ENCODE assay signal across 2 cellular contexts in the genomic region with DNA sequence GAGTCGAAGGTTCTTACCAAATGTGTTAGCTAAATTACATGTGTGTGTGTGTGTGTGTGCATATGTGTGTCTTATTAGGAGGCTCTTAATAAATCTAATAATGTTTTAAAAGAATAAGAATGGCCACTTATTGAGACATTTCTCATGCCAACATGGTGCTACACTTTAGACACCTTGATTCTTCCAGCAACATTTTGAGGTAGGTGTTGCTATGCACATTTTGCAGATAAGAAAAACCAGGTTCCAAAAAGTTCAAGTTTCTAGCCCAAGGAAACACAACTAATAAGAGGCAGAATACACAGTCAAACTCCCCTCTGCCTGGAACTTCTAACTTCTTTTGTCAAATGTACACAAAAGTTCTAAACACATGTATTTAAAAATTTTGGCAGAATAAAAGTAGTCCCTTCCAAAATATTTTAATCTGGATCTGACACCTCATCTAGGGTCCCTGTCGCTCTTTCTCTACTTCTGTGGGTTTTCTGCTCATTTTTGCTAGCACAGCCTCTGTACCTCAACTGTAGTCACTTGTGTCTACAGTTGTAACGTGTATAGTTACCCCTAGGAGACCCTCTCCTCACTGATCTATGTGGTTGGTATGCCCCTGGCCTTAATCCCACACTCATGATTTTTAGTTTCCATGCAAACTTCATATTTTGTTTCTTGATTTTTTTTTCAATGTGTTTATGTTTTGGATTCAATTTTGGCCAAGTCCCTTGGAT.
TF ChIP-seq lines count a peak whose summit lies in the region.

No MANE protein-coding gene starts in this region.

TF ChIP-seq in SK-N-SH, 30 proteins besides CTCF, POLR2A, EP300 and RAD21:
- TF ChIP-seq, protein P1, sequence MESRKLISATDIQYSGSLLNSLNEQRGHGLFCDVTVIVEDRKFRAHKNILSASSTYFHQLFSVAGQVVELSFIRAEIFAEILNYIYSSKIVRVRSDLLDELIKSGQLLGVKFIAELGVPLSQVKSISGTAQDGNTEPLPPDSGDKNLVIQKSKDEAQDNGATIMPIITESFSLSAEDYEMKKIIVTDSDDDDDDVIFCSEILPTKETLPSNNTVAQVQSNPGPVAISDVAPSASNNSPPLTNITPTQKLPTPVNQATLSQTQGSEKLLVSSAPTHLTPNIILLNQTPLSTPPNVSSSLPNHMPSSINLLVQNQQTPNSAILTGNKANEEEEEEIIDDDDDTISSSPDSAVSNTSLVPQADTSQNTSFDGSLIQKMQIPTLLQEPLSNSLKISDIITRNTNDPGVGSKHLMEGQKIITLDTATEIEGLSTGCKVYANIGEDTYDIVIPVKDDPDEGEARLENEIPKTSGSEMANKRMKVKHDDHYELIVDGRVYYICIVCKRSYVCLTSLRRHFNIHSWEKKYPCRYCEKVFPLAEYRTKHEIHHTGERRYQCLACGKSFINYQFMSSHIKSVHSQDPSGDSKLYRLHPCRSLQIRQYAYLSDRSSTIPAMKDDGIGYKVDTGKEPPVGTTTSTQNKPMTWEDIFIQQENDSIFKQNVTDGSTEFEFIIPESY (IDR thresholded peaks at IDR 0.05; ENCODE audit: borderline replicate concordance, low read depth): no peak
- TF ChIP-seq TAF1 (IDR thresholded peaks at IDR 0.05; ENCODE audit: borderline replicate concordance, low read depth, low read length) (no peak), TEAD4 (IDR thresholded peaks at IDR 0.05; ENCODE audit: borderline replicate concordance, insufficient read depth) (no peak), NFIC (IDR thresholded peaks at IDR 0.05; ENCODE audit: borderline replicate concordance) (no peak), REST (IDR thresholded peaks at IDR 0.05; ENCODE audit: low read depth, low read length) (no peak), SIN3A (IDR thresholded peaks at IDR 0.05; ENCODE audit: borderline replicate concordance, low read depth, low read length) (no peak), RFX5 (IDR thresholded peaks at IDR 0.05; ENCODE audit: low read length) (no peak), FOXJ3 (CRISPR knock-in tag; IDR thresholded peaks at IDR 0.05) (no peak), RCOR1 (IDR thresholded peaks at IDR 0.05; ENCODE audit: low read length) (no peak), YY1 (IDR thresholded peaks at IDR 0.05; ENCODE audit: low read depth) (no peak), EZH2phosphoT487 (IDR thresholded peaks at IDR 0.05; ENCODE audit: borderline replicate concordance, low read depth) (no peak), POLR2AphosphoS5 (IDR thresholded peaks at IDR 0.05; ENCODE audit: low read depth, low read length) (no peak)
- TF ChIP-seq, protein P2, sequence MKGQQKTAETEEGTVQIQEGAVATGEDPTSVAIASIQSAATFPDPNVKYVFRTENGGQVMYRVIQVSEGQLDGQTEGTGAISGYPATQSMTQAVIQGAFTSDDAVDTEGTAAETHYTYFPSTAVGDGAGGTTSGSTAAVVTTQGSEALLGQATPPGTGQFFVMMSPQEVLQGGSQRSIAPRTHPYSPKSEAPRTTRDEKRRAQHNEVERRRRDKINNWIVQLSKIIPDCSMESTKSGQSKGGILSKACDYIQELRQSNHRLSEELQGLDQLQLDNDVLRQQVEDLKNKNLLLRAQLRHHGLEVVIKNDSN (IDR thresholded peaks at IDR 0.05; ENCODE audit: borderline replicate concordance, low read depth): no peak

TF ChIP-seq in SK-N-SH treated with all-trans-retinoic acid at 6 μM for 48 hours, 23 proteins besides CTCF, POLR2A, EP300 and RAD21:
- no peak for TF ChIP-seq ZNF8 (CRISPR knock-in tag; IDR thresholded peaks at IDR 0.05)
- no peak for TF ChIP-seq ESRRG (CRISPR knock-in tag; IDR thresholded peaks at IDR 0.05)
- TF ChIP-seq, protein P3, sequence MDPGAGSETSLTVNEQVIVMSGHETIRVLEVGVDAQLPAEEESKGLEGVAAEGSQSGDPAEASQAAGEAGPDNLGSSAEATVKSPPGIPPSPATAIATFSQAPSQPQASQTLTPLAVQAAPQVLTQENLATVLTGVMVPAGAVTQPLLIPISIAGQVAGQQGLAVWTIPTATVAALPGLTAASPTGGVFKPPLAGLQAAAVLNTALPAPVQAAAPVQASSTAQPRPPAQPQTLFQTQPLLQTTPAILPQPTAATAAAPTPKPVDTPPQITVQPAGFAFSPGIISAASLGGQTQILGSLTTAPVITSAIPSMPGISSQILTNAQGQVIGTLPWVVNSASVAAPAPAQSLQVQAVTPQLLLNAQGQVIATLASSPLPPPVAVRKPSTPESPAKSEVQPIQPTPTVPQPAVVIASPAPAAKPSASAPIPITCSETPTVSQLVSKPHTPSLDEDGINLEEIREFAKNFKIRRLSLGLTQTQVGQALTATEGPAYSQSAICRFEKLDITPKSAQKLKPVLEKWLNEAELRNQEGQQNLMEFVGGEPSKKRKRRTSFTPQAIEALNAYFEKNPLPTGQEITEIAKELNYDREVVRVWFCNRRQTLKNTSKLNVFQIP (CRISPR knock-in tag; IDR thresholded peaks at IDR 0.05; ENCODE audit: borderline replicate concordance, low read depth): no peak
- no peak for TF ChIP-seq ARNTL (CRISPR knock-in tag; IDR thresholded peaks at IDR 0.05; ENCODE audit: borderline replicate concordance, low read depth)
- no peak for TF ChIP-seq OSR1 (CRISPR knock-in tag; IDR thresholded peaks at IDR 0.05)
- no peak for TF ChIP-seq BACH2 (CRISPR knock-in tag; IDR thresholded peaks at IDR 0.05; ENCODE audit: borderline replicate concordance)
- TF ChIP-seq PATZ1 (CRISPR knock-in tag; IDR thresholded peaks at IDR 0.05; ENCODE audit: borderline replicate concordance): no peak
- TF ChIP-seq CSRNP3 (CRISPR knock-in tag; IDR thresholded peaks at IDR 0.05): no peak
- TF ChIP-seq ZFP3 (CRISPR knock-in tag; IDR thresholded peaks at IDR 0.05): no peak
- no peak for TF ChIP-seq PPARA (CRISPR knock-in tag; IDR thresholded peaks at IDR 0.05; ENCODE audit: borderline replicate concordance)
- TF ChIP-seq GLIS3 (CRISPR knock-in tag; IDR thresholded peaks at IDR 0.05): no peak
- TF ChIP-seq, protein P4, sequence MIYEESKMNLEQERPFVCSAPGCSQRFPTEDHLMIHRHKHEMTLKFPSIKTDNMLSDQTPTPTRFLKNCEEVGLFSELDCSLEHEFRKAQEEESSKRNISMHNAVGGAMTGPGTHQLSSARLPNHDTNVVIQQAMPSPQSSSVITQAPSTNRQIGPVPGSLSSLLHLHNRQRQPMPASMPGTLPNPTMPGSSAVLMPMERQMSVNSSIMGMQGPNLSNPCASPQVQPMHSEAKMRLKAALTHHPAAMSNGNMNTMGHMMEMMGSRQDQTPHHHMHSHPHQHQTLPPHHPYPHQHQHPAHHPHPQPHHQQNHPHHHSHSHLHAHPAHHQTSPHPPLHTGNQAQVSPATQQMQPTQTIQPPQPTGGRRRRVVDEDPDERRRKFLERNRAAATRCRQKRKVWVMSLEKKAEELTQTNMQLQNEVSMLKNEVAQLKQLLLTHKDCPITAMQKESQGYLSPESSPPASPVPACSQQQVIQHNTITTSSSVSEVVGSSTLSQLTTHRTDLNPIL (CRISPR knock-in tag; IDR thresholded peaks at IDR 0.05; ENCODE audit: low read depth): no peak
- no peak for TF ChIP-seq CSDC2 (CRISPR knock-in tag; IDR thresholded peaks at IDR 0.05)
- TF ChIP-seq ISL1 (CRISPR knock-in tag; IDR thresholded peaks at IDR 0.05): no peak
- no peak for TF ChIP-seq SNAI2 (CRISPR knock-in tag; IDR thresholded peaks at IDR 0.05)
- TF ChIP-seq, protein P5, sequence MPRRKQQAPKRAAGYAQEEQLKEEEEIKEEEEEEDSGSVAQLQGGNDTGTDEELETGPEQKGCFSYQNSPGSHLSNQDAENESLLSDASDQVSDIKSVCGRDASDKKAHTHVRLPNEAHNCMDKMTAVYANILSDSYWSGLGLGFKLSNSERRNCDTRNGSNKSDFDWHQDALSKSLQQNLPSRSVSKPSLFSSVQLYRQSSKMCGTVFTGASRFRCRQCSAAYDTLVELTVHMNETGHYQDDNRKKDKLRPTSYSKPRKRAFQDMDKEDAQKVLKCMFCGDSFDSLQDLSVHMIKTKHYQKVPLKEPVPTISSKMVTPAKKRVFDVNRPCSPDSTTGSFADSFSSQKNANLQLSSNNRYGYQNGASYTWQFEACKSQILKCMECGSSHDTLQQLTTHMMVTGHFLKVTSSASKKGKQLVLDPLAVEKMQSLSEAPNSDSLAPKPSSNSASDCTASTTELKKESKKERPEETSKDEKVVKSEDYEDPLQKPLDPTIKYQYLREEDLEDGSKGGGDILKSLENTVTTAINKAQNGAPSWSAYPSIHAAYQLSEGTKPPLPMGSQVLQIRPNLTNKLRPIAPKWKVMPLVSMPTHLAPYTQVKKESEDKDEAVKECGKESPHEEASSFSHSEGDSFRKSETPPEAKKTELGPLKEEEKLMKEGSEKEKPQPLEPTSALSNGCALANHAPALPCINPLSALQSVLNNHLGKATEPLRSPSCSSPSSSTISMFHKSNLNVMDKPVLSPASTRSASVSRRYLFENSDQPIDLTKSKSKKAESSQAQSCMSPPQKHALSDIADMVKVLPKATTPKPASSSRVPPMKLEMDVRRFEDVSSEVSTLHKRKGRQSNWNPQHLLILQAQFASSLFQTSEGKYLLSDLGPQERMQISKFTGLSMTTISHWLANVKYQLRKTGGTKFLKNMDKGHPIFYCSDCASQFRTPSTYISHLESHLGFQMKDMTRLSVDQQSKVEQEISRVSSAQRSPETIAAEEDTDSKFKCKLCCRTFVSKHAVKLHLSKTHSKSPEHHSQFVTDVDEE (CRISPR knock-in tag; IDR thresholded peaks at IDR 0.05): no peak
- TF ChIP-seq ZNF70 (CRISPR knock-in tag; IDR thresholded peaks at IDR 0.05): no peak
- no peak for TF ChIP-seq TOX (CRISPR knock-in tag; IDR thresholded peaks at IDR 0.05; ENCODE audit: borderline replicate concordance)
- TF ChIP-seq RARB (CRISPR knock-in tag; IDR thresholded peaks at IDR 0.05): no peak
